ENCODE assay signal across 12 cellular contexts in the genomic region with DNA sequence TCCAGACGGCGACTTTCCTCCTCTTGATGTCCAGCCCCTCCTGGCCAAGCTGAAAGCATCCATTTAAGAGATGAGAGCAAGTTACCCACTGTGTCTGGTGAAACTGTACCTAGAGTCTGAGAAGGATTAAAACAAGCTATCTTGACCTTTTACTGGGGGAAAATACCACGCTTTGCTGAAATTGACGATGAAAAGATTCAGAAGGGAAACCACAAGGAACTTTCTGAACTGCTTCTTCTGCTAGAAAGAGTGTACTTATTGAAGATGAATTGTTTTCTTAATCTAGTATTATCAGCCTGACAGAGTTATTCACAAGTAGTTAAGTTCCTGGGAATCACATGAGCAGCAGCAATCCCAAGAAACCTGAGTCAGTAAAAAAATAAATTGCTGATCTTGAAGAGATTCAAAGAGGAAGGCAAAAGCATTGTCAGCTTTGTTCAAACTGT.
DNase-seq lines count a peak whose midpoint lies in the region; ATAC-seq and TF ChIP-seq lines count a peak whose summit lies in the region.
"Had no signal": no experiment of that assay in that cellular context is flagged by ENCODE, and none has a peak within 500 bp of the region (broad histone marks: within the 10 kb centered on the region; RNA-seq: fewer than 3 reads in every experiment).

No MANE protein-coding gene starts in this region.

- H3K9ac ChIP-seq in MM.1S (ENCODE audit: low read length): no peak overlapping the region

- no peak overlapping the region for H2AFZ ChIP-seq in MM.1S (ENCODE audit: low read length)
- H2AFZ ChIP-seq: PC-9 had no signal

- ATAC-seq in GM19438 (IDR thresholded peaks at IDR 0.05; ENCODE audit: low read depth, unreplicated experiment): peak; percentile 56

- TF ChIP-seq CTCF in GM06990 (IDR thresholded peaks at IDR 0.05; ENCODE audit: insufficient read depth, low read length, poor library complexity, severe bottlenecking) (no peak), MM.1S (IDR thresholded peaks at IDR 0.05; ENCODE audit: low read length) (no peak)

- no peaks in the 10 kb centered on the region for H3K9me3 ChIP-seq in MM.1S (replicated peaks; ENCODE audit: insufficient read depth, low read length)

- no peak overlapping the region for H3K27ac ChIP-seq in MM.1S (ENCODE audit: low read length)
- H3K27ac ChIP-seq: HL-60, PC-9 had no signal

- no peaks in the 10 kb centered on the region for H3K27me3 ChIP-seq in GM06990 (replicated peaks; ENCODE audit: control insufficient read depth, insufficient read depth, low read length)
- H3K27me3 ChIP-seq in MM.1S (replicated peaks; ENCODE audit: insufficient read depth, low read length): no peaks in the 10 kb centered on the region

- H3F3A ChIP-seq in MM.1S (ENCODE audit: insufficient read depth, low read length): 0 out of 2 replicates have a peak, but pooled peaks cover 10% of the 10 kb centered on the region

- H3K4me3 ChIP-seq in GM06990 (replicated peaks; ENCODE audit: low read depth, low read length) (no peak overlapping the region), MM.1S (ENCODE audit: low read length) (no peak overlapping the region)
- H3K4me3 ChIP-seq: PC-9 had no signal

- H3K9me2 ChIP-seq in MM.1S (replicated peaks; ENCODE audit: insufficient read depth, low read length): no peaks in the 10 kb centered on the region

- DNase-seq in GM06990 (ENCODE audit: extremely low read depth, insufficient read length): peak; percentile 34
- DNase-seq in MM.1S: peak; percentile 70
- DNase-seq in medulla oblongata (ENCODE audit: extremely low spot score): peak; percentile 20
- DNase-seq in SKM-1 treated with dmso at 0.1 percent for 144 hours (lab: John Stamatoyannopoulos, UW; ENCODE audit: unreplicated experiment): no peak
- no peak for DNase-seq in HUDEP-2 (lab: John Stamatoyannopoulos, UW; ENCODE audit: unreplicated experiment in 76 of 76)
- DNase-seq in C1 segment of cervical spinal cord (lab: John Stamatoyannopoulos, UW): no peak
- no peak for DNase-seq in NCI-H1930 (lab: John Stamatoyannopoulos, UW)
- DNase-seq: H9, NCI-H1417 treated with DMSO at 0.1 percent for 48 hours, PC-9 had no signal

- no peak overlapping the region for H3K4me2 ChIP-seq in MM.1S (ENCODE audit: low read depth, low read length)
- H3K4me2 ChIP-seq: PC-9 had no signal

- H3K79me2 ChIP-seq in MM.1S (ENCODE audit: low read length): no peaks in the 10 kb centered on the region

- H3K4me1 ChIP-seq in MM.1S (ENCODE audit: low read length): peaks cover 17% of the 10 kb centered on the region

- no peaks in the 10 kb centered on the region for H4K20me1 ChIP-seq in MM.1S (ENCODE audit: insufficient read depth, low read length)

- H3K36me3 ChIP-seq in GM06990 (ENCODE audit: control insufficient read depth, insufficient read depth, low read length) (no peaks in the 10 kb centered on the region), MM.1S (replicated peaks; ENCODE audit: insufficient read depth, low read length) (no peaks in the 10 kb centered on the region)

Comparison
In these comparisons a context has a peak if more than half of its experiments do, and no peak if none do; other contexts are left out.
1. DNase-seq: peak in GM06990 (single experiment), MM.1S (single experiment) and medulla oblongata (single experiment); none in SKM-1 treated with dmso at 0.1 percent for 144 hours (single experiment), HUDEP-2 (0 of 76), C1 segment of cervical spinal cord (0 of 14) and NCI-H1930 (0 of 2).